ENCODE assay signal across 25 cellular contexts in genomic region chr7:15692621-15693020, GRCh38. TPM values are rescaled to one million over a fixed set of nuclear protein-coding genes. Genes with fewer than 3 reads are reported as not detected.
"Had no signal": no experiment of that assay in that cellular context is flagged by ENCODE, and none has a peak within 500 bp of the region (broad histone marks: within the 10 kb centered on the region; RNA-seq: fewer than 3 reads in every experiment).

No MANE protein-coding gene starts in this region.

- H3K27ac Mint-ChIP-seq: natural killer cell; stimulated activated effector memory CD8-positive, alpha-beta T cell treated with anti-CD3 and anti-CD28 coated beads, Interleukin-12 subunit alpha, Interleukin-12 subunit beta, amount 100 ng/mL, for 72 hours had no signal

- H3K4me1 Mint-ChIP-seq: natural killer cell; stimulated activated effector memory CD8-positive, alpha-beta T cell treated with anti-CD3 and anti-CD28 coated beads, Interleukin-12 subunit alpha, Interleukin-12 subunit beta, amount 100 ng/mL, for 72 hours had no signal

- H3K27ac ChIP-seq: dorsolateral prefrontal cortex, left lung, lower lobe of right lung, right lobe of liver, stomach, testis, upper lobe of left lung had no signal

- DNase-seq: central memory CD4-positive, alpha-beta T cell; dorsolateral prefrontal cortex; effector CD4-positive, alpha-beta T cell; heart left ventricle; hippocampal formation; left cardiac atrium; left lung; lower lobe of right lung; natural killer cell; nucleus accumbens; retina; right lobe of liver; stimulated activated CD4-positive, alpha-beta T cell treated with anti-CD3 and anti-CD28 coated beads, Interleukin-2, amount 100 ng/mL, for 24 hours; stimulated activated CD4-positive, alpha-beta T cell treated with anti-CD3 and anti-CD28 coated beads, Interleukin-4, amount 100 ng/mL, for 24 hours; stimulated activated naive CD4-positive, alpha-beta T cell treated with Interleukin-2 at 50 U/mL for 16 hours; stomach; substantia nigra; testis; tibial artery; upper lobe of left lung had no signal

- H3K36me3 Mint-ChIP-seq: natural killer cell; stimulated activated effector memory CD8-positive, alpha-beta T cell treated with anti-CD3 and anti-CD28 coated beads, Interleukin-12 subunit alpha, Interleukin-12 subunit beta, amount 100 ng/mL, for 72 hours had no signal

- H3K27me3 ChIP-seq: testis, tibial artery had no signal

- H3K9me3 ChIP-seq: gastroesophageal sphincter, heart left ventricle, left lung, lower lobe of right lung, right lobe of liver, stomach, testis, tibial artery, upper lobe of left lung had no signal

- H3K4me3 Mint-ChIP-seq: natural killer cell; stimulated activated effector memory CD8-positive, alpha-beta T cell treated with anti-CD3 and anti-CD28 coated beads, Interleukin-12 subunit alpha, Interleukin-12 subunit beta, amount 100 ng/mL, for 72 hours had no signal

- ATAC-seq: gastroesophageal sphincter; heart left ventricle; left cardiac atrium; left lung; lower lobe of right lung; natural killer cell; right lobe of liver; stimulated activated effector memory CD8-positive, alpha-beta T cell treated with anti-CD3 and anti-CD28 coated beads, Interleukin-12 subunit alpha, Interleukin-12 subunit beta, amount 100 ng/mL, for 72 hours had no signal

- H3K36me3 ChIP-seq: gastroesophageal sphincter, left lung, lower lobe of right lung, right lobe of liver, stomach, tibial artery, upper lobe of left lung had no signal

- H3K4me3 ChIP-seq: dorsolateral prefrontal cortex, gastroesophageal sphincter, left lung, lower lobe of right lung, right lobe of liver, stomach, testis, tibial artery, upper lobe of left lung had no signal

- H3K4me1 ChIP-seq: left lung, lower lobe of right lung, right lobe of liver, testis, tibial artery had no signal

RNA-seq across cellular contexts. Expression of gene MEOX2, which starts 6.1 kb away (rescaled TPM):
- total RNA-seq: fibroblast of villous mesenchyme, kidney epithelial cell, natural killer cell, pulmonary artery endothelial cell had no signal
